ENCODE assay signal across 1 cellular context in genomic region chr21:30340714-30341573, GRCh38.
TF ChIP-seq lines count a peak whose summit lies in the region.

No MANE protein-coding gene starts in this region.

TF ChIP-seq in HCT116, 20 proteins besides CTCF, POLR2A, EP300 and RAD21 (continued from another document):
- no peak for TF ChIP-seq ATF3 (IDR thresholded peaks at IDR 0.05)
- TF ChIP-seq EZH2 (IDR thresholded peaks at IDR 0.05), result no peak
